In genomic region chr6:152595507-152595906, GRCh38 we compare ENCODE assay signal across 11 cellular contexts.
A peak's percentile ranks its signal among the peaks of the same experiment; 100 is the strongest.
DNase-seq lines count a peak whose midpoint lies in the region; ATAC-seq and TF ChIP-seq lines count a peak whose summit lies in the region.
"Had no signal": no experiment of that assay in that cellular context is flagged by ENCODE, and none has a peak within 500 bp of the region (broad histone marks: within the 10 kb centered on the region; RNA-seq: fewer than 3 reads in every experiment).

No MANE protein-coding gene starts in this region.

- H3K27ac ChIP-seq in WERI-Rb-1 = no peak overlapping the region

- CTCF ChIA-PET in HEK293T (lab: Yijun Ruan, JAX) = interaction anchor here (0.6 to 1.1 kb wide), 6 partner anchors 10 to 81 kb away, joined by 3 to 7 read pairs (median 4); no protein-coding TSS in a partner anchor

- H3K9me3 ChIP-seq in WERI-Rb-1 (ENCODE audit: severe bottlenecking) = no peaks in the 10 kb centered on the region

- H3K4me3 ChIP-seq in AG09309 (ENCODE audit: control insufficient read depth, low read depth, low read length) = no peak overlapping the region
- H3K4me3 ChIP-seq in WERI-Rb-1 (ENCODE audit: low read depth, low read length) = no peak overlapping the region

- no peak for DNase-seq in AG09309 (ENCODE audit: low read depth)
- peak; percentile 45 for DNase-seq in HEK293T (ENCODE audit: extremely low spot score)
- DNase-seq in WERI-Rb-1 = no peak
- DNase-seq in iPS-NIHi7 (ENCODE audit: extremely low spot score) = peak; percentile 32
- no peak for DNase-seq in GM13976 (ENCODE audit: low spot score)
- DNase-seq in NCI-H2227 (lab: John Stamatoyannopoulos, UW; ENCODE audit: unreplicated experiment) = no peak
- no peak for DNase-seq in SKM-1 (lab: John Stamatoyannopoulos, UW; ENCODE audit: unreplicated experiment)
- DNase-seq: activated B cell treated with CpG ODN at 0.5 μM for 24 hours, natural killer cell, NCI-H2029 treated with DMSO at 0.1 percent for 48 hours had no signal

- in situ Hi-C loops in GM13976 (cut with MboI; ENCODE audit: low sequenced_read_pairs, unreplicated experiment) = no loop called here

- POLR2A ChIA-PET in HEK293T (lab: Yijun Ruan, JAX) = no interaction called here

- peak; percentile 67 for TF ChIP-seq CTCF in AG09309 (IDR thresholded peaks at IDR 0.05; ENCODE audit: control insufficient read depth, insufficient read depth, low read depth, low read length, missing control alignments)
- peak; percentile 39 for TF ChIP-seq CTCF in WERI-Rb-1 (IDR thresholded peaks at IDR 0.05; ENCODE audit: low read depth, low read length)
- no peak for TF ChIP-seq CTCF in GM13976 (IDR thresholded peaks at IDR 0.05; ENCODE audit: borderline replicate concordance, control extremely low read depth, extremely low read depth, insufficient read depth, missing control alignments)

- ATAC-seq in GM21528 (IDR thresholded peaks at IDR 0.05; ENCODE audit: low FRiP score, unreplicated experiment) = no peak

- H3K36me3 ChIP-seq in WERI-Rb-1 = no peaks in the 10 kb centered on the region

- H3K27me3 ChIP-seq in WERI-Rb-1 (ENCODE audit: insufficient read depth, low read depth, severe bottlenecking) = peaks cover 4% of the 10 kb centered on the region

TF ChIP-seq in HEK293T, 16 proteins besides CTCF, POLR2A, EP300 and RAD21:
- TF ChIP-seq HDGF (IDR thresholded peaks at IDR 0.05; ENCODE audit: borderline replicate concordance) (no peak), L3MBTL2 (conservative IDR thresholded peaks at IDR 0.05) (no peak), LEF1 (IDR thresholded peaks at IDR 0.05; ENCODE audit: borderline replicate concordance) (no peak), NFRKB (IDR thresholded peaks at IDR 0.05) (no peak), CTBP1 (IDR thresholded peaks at IDR 0.05; ENCODE audit: borderline replicate concordance) (no peak), FOXM1 (IDR thresholded peaks at IDR 0.05; ENCODE audit: borderline replicate concordance) (no peak), SP1 (IDR thresholded peaks at IDR 0.05) (no peak), ELF4 (IDR thresholded peaks at IDR 0.05) (no peak)
TF ChIP-seq in HEK293T: peak in this region for 0.

Comparison
In these comparisons a context has a peak if more than half of its experiments do, and no peak if none do; other contexts are left out.
1. DNase-seq: peak in HEK293T (single experiment) and iPS-NIHi7 (single experiment); none in AG09309 (single experiment), WERI-Rb-1 (single experiment), GM13976 (single experiment), NCI-H2227 (single experiment) and SKM-1 (single experiment).